ENCODE assay signal across 27 cellular contexts in the genomic region with DNA sequence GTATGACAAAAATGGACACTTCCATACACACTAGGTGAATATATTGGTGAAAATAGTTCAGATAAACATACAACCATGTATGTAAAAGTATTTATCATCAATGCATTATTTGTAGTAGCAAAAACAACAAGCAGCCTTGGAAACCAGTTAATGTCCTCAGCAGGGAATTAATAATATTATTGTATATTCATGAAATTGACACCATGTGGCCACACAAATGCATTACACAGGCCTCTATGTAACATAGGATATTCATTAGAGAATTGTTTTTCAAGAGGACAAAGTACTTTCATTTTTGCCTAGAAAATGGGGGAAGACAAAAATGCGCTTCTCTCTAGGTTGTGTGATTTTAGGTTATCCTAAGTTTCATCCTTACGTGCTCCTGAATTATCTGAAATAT. TPM values are rescaled to one million over a fixed set of nuclear protein-coding genes. Genes with fewer than 3 reads are reported as not detected.
DNase-seq lines count a peak whose midpoint lies in the region; ATAC-seq, FAIRE-seq and TF ChIP-seq lines count a peak whose summit lies in the region.
"Had no signal": no experiment of that assay in that cellular context is flagged by ENCODE, and none has a peak within 500 bp of the region (broad histone marks: within the 10 kb centered on the region; RNA-seq: fewer than 3 reads in every experiment).

No MANE protein-coding gene starts in this region.

- TF ChIP-seq CTCF in K562 (IDR thresholded peaks at IDR 0.05 in 2 of 3, conservative IDR thresholded peaks at IDR 0.05 in 1 of 3; ENCODE audit: insufficient read depth in 2 of 3, low read depth in 1 of 3, low read length in 3 of 3) = no peak
- peak; percentile 40 for TF ChIP-seq CTCF in neural crest cell (conservative IDR thresholded peaks at IDR 0.05)

- no peak for ATAC-seq in K562
- ATAC-seq: HCT116, left cardiac atrium, natural killer cell, right cardiac atrium had no signal

- no peak overlapping the region for H3K27ac Mint-ChIP-seq in neural crest cell (ENCODE audit: unreplicated experiment)
- H3K27ac Mint-ChIP-seq: activated naive CD8-positive, alpha-beta T cell treated with anti-CD3 and anti-CD28 coated beads, Interleukin-2, amount 10 ng/mL, durations not matched to agents 7 days and 5 days; activated T-helper 2 cell treated with anti-CD3 and anti-CD28 coated beads, Interferon-gamma antibody, Interleukin-2, Interleukin-4, amounts not matched to agents 10 μg/mL and 5 μg/mL and 100 μg/mL, durations not matched to agents 14 hours and 24 hours and 36 hours; natural killer cell had no signal

- H3K4me3 Mint-ChIP-seq in neural crest cell = no peak overlapping the region
- H3K4me3 Mint-ChIP-seq: activated naive CD8-positive, alpha-beta T cell treated with anti-CD3 and anti-CD28 coated beads, Interleukin-2, amount 10 ng/mL, durations not matched to agents 7 days and 5 days; natural killer cell had no signal

- POLR2A ChIA-PET in K562 (lab: Yijun Ruan, JAX) = no interaction called here

- H3K36me3 ChIP-seq in BLaER1 (peaks cover 52% of the 10 kb centered on the region), GM23248 (ENCODE audit: low read depth) (no peaks in the 10 kb centered on the region; the same call in 1 of the 2 replicates), K562 (ENCODE audit: control insufficient read depth, insufficient read depth, low read length) (peaks cover 23% of the 10 kb centered on the region; the same call in 1 of the 3 replicates)

- H4K20me1 ChIP-seq in BLaER1 = peaks cover 6% of the 10 kb centered on the region; the same call in 1 of the 2 replicates
- H4K20me1 ChIP-seq in GM23248 (ENCODE audit: insufficient read depth) = no peaks in the 10 kb centered on the region
- H4K20me1 ChIP-seq in K562 (replicated peaks; ENCODE audit: control insufficient read depth, insufficient read depth, low read length) = 0 out of 2 replicates have a peak, but pooled peaks cover 4% of the 10 kb centered on the region

- peaks cover 74% of the 10 kb centered on the region for H3K4me1 Mint-ChIP-seq in neural crest cell

- H3K4me1 ChIP-seq in BLaER1 = peaks cover 59% of the 10 kb centered on the region
- peaks cover 19% of the 10 kb centered on the region for H3K4me1 ChIP-seq in GM23248 (ENCODE audit: insufficient read depth)
- H3K4me1 ChIP-seq in K562 (replicated peaks in 1 of 2; ENCODE audit: control insufficient read depth in 2 of 2, insufficient read depth in 2 of 2, low read length in 2 of 2) = no peaks in the 10 kb centered on the region; a peak in 1 of 5 replicates

- H3K27me3 ChIP-seq in BLaER1 = peaks cover 23% of the 10 kb centered on the region
- peaks cover 8% of the 10 kb centered on the region; the same call in 1 of the 2 replicates for H3K27me3 ChIP-seq in GM23248 (replicated peaks; ENCODE audit: insufficient read depth)
- H3K27me3 ChIP-seq in K562 (ENCODE audit: control insufficient read depth in 2 of 2, insufficient read depth in 2 of 2, low read length in 2 of 2) = peaks cover 19% of the 10 kb centered on the region in 2 experiments; a peak in 4 of 5 replicates
- H3K27me3 ChIP-seq: pancreas had no signal

- H3K9me3 Mint-ChIP-seq in neural crest cell = no peaks in the 10 kb centered on the region
- H3K9me3 Mint-ChIP-seq: activated naive CD8-positive, alpha-beta T cell treated with anti-CD3 and anti-CD28 coated beads, Interleukin-2, amount 10 ng/mL, durations not matched to agents 7 days and 5 days; activated T-helper 2 cell treated with anti-CD3 and anti-CD28 coated beads, Interferon-gamma antibody, Interleukin-2, Interleukin-4, amounts not matched to agents 10 μg/mL and 5 μg/mL and 100 μg/mL, durations not matched to agents 14 hours and 24 hours and 36 hours; natural killer cell had no signal

- BruUV-seq in K562 (replicated peaks; lab: Mats Ljungman, UMichigan) = TSS peak; percentile 23

- H3K27ac ChIP-seq in BLaER1 (no peak overlapping the region), GM23248 (no peak overlapping the region), K562 (ENCODE audit: extremely low read depth, low read depth, low read length) (no peak overlapping the region)
- H3K27ac ChIP-seq: KMS-11, pancreas, SJSA1, VCaP had no signal

- CTCF ChIA-PET in K562 (lab: Yijun Ruan, JAX; ENCODE audit: low intra/inter-chr PET ratio) = no interaction called here

- TF ChIP-seq POLR2A in K562 (conservative IDR thresholded peaks at IDR 0.05) = no peak

- H3K9me3 ChIP-seq in BLaER1 (no peaks in the 10 kb centered on the region), GM23248 (ENCODE audit: low read depth) (no peaks in the 10 kb centered on the region), K562 (replicated peaks; ENCODE audit: control insufficient read depth, insufficient read depth, low read depth, low read length) (no peaks in the 10 kb centered on the region)
- H3K9me3 ChIP-seq: pancreas, SJSA1 had no signal

- no peak overlapping the region for H2AFZ ChIP-seq in GM23248
- H2AFZ ChIP-seq in K562 (ENCODE audit: low read depth, low read length) = no peak overlapping the region

- no peak for FAIRE-seq in K562 (lab: Jason Lieb, UNC)
- FAIRE-seq: GM12891, pancreas had no signal

- in situ Hi-C loops in GM23248 (cut with MboI) = loop anchor here (25.0 kb wide), 1 partner anchor 399 kb away; no protein-coding TSS in a partner anchor
- in situ Hi-C loops in K562 (cut with MboI) = loop anchor here (25.0 kb wide), 1 partner anchor 249 kb away; no protein-coding TSS in a partner anchor

- H3K4me2 ChIP-seq in BLaER1 = peak overlapping the region; percentile 47; the same call in 1 of the 2 replicates
- H3K4me2 ChIP-seq in GM23248 (ENCODE audit: unreplicated experiment) = no peak overlapping the region
- no peak overlapping the region for H3K4me2 ChIP-seq in K562 (ENCODE audit: insufficient read depth, low read length)
- H3K4me2 ChIP-seq: KMS-11 had no signal

- no peaks in the 10 kb centered on the region for H3K9me2 ChIP-seq in GM23248 (ENCODE audit: insufficient read depth)

- no peaks in the 10 kb centered on the region for H3K36me3 Mint-ChIP-seq in neural crest cell (ENCODE audit: low read depth)

- H3K79me2 ChIP-seq in GM23248 (ENCODE audit: insufficient read depth) = no peaks in the 10 kb centered on the region
- no peaks in the 10 kb centered on the region for H3K79me2 ChIP-seq in K562 (ENCODE audit: control insufficient read depth, insufficient read depth, low read length)

- no peaks in the 10 kb centered on the region for H3K9me1 ChIP-seq in K562 (ENCODE audit: control insufficient read depth, insufficient read depth, low read length)

- H3K9ac ChIP-seq in BLaER1 (no peak overlapping the region), GM23248 (no peak overlapping the region), K562 (ENCODE audit: insufficient read depth in 1 of 2, low read depth in 2 of 2, low read length in 2 of 2) (no peak overlapping the region)
- H3K9ac ChIP-seq: KMS-11 had no signal

- H3K4me3 ChIP-seq in BLaER1 (no peak overlapping the region), GM23248 (no peak overlapping the region), K562 (no peak overlapping the region)
- H3K4me3 ChIP-seq: pancreas, SJSA1 had no signal

- no peak for TF ChIP-seq RAD21 in K562 (CRISPR knock-in tag; conservative IDR thresholded peaks at IDR 0.05 in 1 of 2, IDR thresholded peaks at IDR 0.05 in 1 of 2)

- H3K27me3 Mint-ChIP-seq in neural crest cell (ENCODE audit: low read depth) = peaks cover 17% of the 10 kb centered on the region

- DNase-seq in GM23248 = peak; percentile 22
- no peak for DNase-seq in K562 (ENCODE audit: extremely low read depth in 1 of 4, low spot score in 3 of 4)
- no peak for DNase-seq in neural crest cell (ENCODE audit: low read depth, low spot score)
- DNase-seq in activated naive CD4-positive, alpha-beta T cell treated with anti-CD3 and anti-CD28 coated beads, Interleukin-2, amount 50 U/mL, for 16 hours = no peak
- no peak for DNase-seq in SHP77 (lab: John Stamatoyannopoulos, UW)
- DNase-seq in LoVo (ENCODE audit: low spot score) = no peak
- DNase-seq: activated CD8-positive, alpha-beta memory T cell treated with anti-CD3 and anti-CD28 coated beads, Interleukin-2, amount 50 U/mL, for 4 hours; activated naive CD8-positive, alpha-beta T cell treated with anti-CD3 and anti-CD28 coated beads, Interleukin-2, amount 10 ng/mL, durations not matched to agents 7 days and 5 days; cortex of kidney; DMS79; left cardiac atrium; mesendoderm; natural killer cell; NCI-H1048; NCI-H2029; NCI-H345; NCI-H774; pancreas; right cardiac atrium; T-helper 2 cell had no signal

- peaks cover 15% of the 10 kb centered on the region for H3F3A ChIP-seq in GM23248 (ENCODE audit: insufficient read depth)

- no peak for TF ChIP-seq EP300 in K562 (IDR thresholded peaks at IDR 0.05; ENCODE audit: low read length)

- WGBS in GM23248 (ENCODE audit: low coverage in 1 of 2, low lambda C conversion rate in 2 of 2, missing lambda C conversion rate in 2 of 2), 2 experiments = 95 to 98% methylated on average over 2 of the region's 2 CpGs
- WGBS in K562 (ENCODE audit: insufficient coverage, low coverage, missing lambda C conversion rate) = 81% methylated on average over 2 of the region's 2 CpGs

- intact Hi-C loops in K562 (cut with micrococcal nuclease) = no loop called here

RNA-seq across cellular contexts. Expression of gene SPRING1, which starts 24.3 kb away (rescaled TPM):
- total RNA-seq in GM23248 (2014; rRNA removed; shearing (Covaris generic)) = 20.0 and 21.4 TPM in 2 replicates
- polyA plus RNA-seq in GM23248 (2016; fragmentation: Nextera tagmentation; extraction: Ambion mirVana) = 15.4 and 16.8 TPM in 2 replicates
- 6.1 and 6.6 TPM in 2 replicates for total RNA-seq in K562 (2011; cell fraction: chromatin; rRNA removed; ENCODE audit: low replicate concordance)
- total RNA-seq in K562 (2011; cell fraction: nucleolus; rRNA removed) = 5.5 and 5.7 TPM in 2 replicates
- 6.2 and 9.8 TPM in 2 replicates for total RNA-seq in K562 (2011; cell fraction: nucleoplasm; rRNA removed)
- 11.9 and 15.2 TPM in 2 replicates for total RNA-seq in K562 (2014; rRNA removed)
- total RNA-seq in K562 (2014; rRNA removed; fragmentation: Illumina TruSeq; extraction: Trizol) = 7.0 and 7.9 TPM in 2 replicates
- 8.8 and 8.9 TPM in 2 replicates for total RNA-seq in K562 (2015; rRNA removed; fragmentation: Illumina TruSeq; extraction: Trizol)
- 19.1 and 20.0 TPM in 2 replicates for total RNA-seq in K562 (2021)
- 8.0 TPM in 2 replicates for polyA plus RNA-seq in K562 (2011; rRNA removed)
- polyA plus RNA-seq in K562 (2011; cell fraction: cytosol; rRNA removed) = 8.2 and 11.5 TPM in 2 replicates
- 4.8 and 6.7 TPM in 2 replicates for polyA plus RNA-seq in K562 (2011; cell fraction: nucleus; rRNA removed)
- polyA plus RNA-seq in K562 (2012) = 9.2 and 17.4 TPM in 2 replicates
- polyA plus RNA-seq in K562 (2014; fragmentation: Illumina TruSeq; extraction: Trizol) = 8.0 and 11.1 TPM in 2 replicates
- polyA plus RNA-seq in K562 (2014; fragmentation: Nextera tagmentation; extraction: Ambion mirVana) = 1 to 10 TPM; 1.1 to 1.9 TPM
- 6.3 and 9.1 TPM in 2 replicates for polyA plus RNA-seq in K562 (2014; rRNA removed)
- polyA minus RNA-seq in K562 (2011; rRNA and poly(A)+ RNA removed) = 11.1 and 11.8 TPM in 2 replicates
- 6.8 and 7.4 TPM in 2 replicates for polyA minus RNA-seq in K562 (2011; cell fraction: cytosol; rRNA and poly(A)+ RNA removed)
- 3.2 and 3.8 TPM in 2 replicates for polyA minus RNA-seq in K562 (2011; cell fraction: nucleus; rRNA and poly(A)+ RNA removed)
- total RNA-seq in neural crest cell = 47.8 and 50.8 TPM in 2 replicates

RNA-seq across cellular contexts. Expression of gene RNFT2, which starts 24.6 kb away (rescaled TPM):
- 0.43 TPM in 1 of 2 replicates, not detected in the other for total RNA-seq in GM23248 (2014; rRNA removed; shearing (Covaris generic))
- 0.24 and 0.33 TPM in 2 replicates for polyA plus RNA-seq in GM23248 (2016; fragmentation: Nextera tagmentation; extraction: Ambion mirVana)
- 16.0 and 21.8 TPM in 2 replicates for total RNA-seq in K562 (2011; cell fraction: chromatin; rRNA removed; ENCODE audit: low replicate concordance)
- 12.7 and 13.2 TPM in 2 replicates for total RNA-seq in K562 (2011; cell fraction: nucleolus; rRNA removed)
- 18.5 and 28.9 TPM in 2 replicates for total RNA-seq in K562 (2011; cell fraction: nucleoplasm; rRNA removed)
- total RNA-seq in K562 (2014; rRNA removed) = 7.9 and 9.8 TPM in 2 replicates
- 9.5 and 10.5 TPM in 2 replicates for total RNA-seq in K562 (2014; rRNA removed; fragmentation: Illumina TruSeq; extraction: Trizol)
- total RNA-seq in K562 (2015; rRNA removed; fragmentation: Illumina TruSeq; extraction: Trizol) = 11.3 and 12.0 TPM in 2 replicates
- total RNA-seq in K562 (2021) = 23.5 and 26.3 TPM in 2 replicates
- polyA plus RNA-seq in K562 (2011; rRNA removed) = 8.5 and 14.1 TPM in 2 replicates
- polyA plus RNA-seq in K562 (2011; cell fraction: cytosol; rRNA removed) = 10.0 and 12.1 TPM in 2 replicates
- 7.1 and 7.3 TPM in 2 replicates for polyA plus RNA-seq in K562 (2011; cell fraction: nucleus; rRNA removed)
- polyA plus RNA-seq in K562 (2012) = 8.7 and 9.8 TPM in 2 replicates
- polyA plus RNA-seq in K562 (2014; fragmentation: Illumina TruSeq; extraction: Trizol) = 3.5 and 3.6 TPM in 2 replicates
- polyA plus RNA-seq in K562 (2014; fragmentation: Nextera tagmentation; extraction: Ambion mirVana) = 10 to 100 TPM in 1 of 2 experiments, 1 to 10 TPM in 1; 7.1 to 17.3 TPM
- 10.0 and 11.9 TPM in 2 replicates for polyA plus RNA-seq in K562 (2014; rRNA removed)
- 21.2 TPM in 2 replicates for polyA minus RNA-seq in K562 (2011; rRNA and poly(A)+ RNA removed)
- 14.4 and 15.7 TPM in 2 replicates for polyA minus RNA-seq in K562 (2011; cell fraction: cytosol; rRNA and poly(A)+ RNA removed)
- polyA minus RNA-seq in K562 (2011; cell fraction: nucleus; rRNA and poly(A)+ RNA removed) = 1.8 and 3.7 TPM in 2 replicates
- 79.9 and 82.1 TPM in 2 replicates for total RNA-seq in neural crest cell
